ENCODE assay signal across 13 cellular contexts in the genomic region with DNA sequence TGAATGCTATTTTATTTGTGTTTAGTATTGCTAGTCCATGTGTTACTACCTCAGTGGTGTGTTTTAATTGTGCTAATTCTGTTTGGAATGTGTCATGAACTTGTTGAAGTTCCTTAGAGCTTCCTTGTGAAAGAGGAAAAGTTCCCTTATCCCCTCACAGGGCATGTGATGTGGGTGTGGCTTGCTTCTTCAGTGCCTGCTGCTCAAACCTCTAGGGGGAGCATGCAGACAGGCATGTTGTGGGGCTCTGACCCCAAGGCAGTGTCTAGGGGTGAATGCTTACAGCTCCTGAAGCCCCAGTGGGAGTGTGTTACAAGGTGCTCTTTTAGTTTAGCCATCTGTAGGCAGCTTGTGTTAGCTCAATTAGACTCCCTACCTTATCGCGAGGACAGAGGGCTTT.
DNase-seq lines count a peak whose midpoint lies in the region; ATAC-seq and TF ChIP-seq lines count a peak whose summit lies in the region.
"Had no signal": no experiment of that assay in that cellular context is flagged by ENCODE, and none has a peak within 500 bp of the region (broad histone marks: within the 10 kb centered on the region; RNA-seq: fewer than 3 reads in every experiment).

No MANE protein-coding gene starts in this region.

- H3K36me3 ChIP-seq in A673 (ENCODE audit: insufficient read depth, low read length, poor library complexity, severe bottlenecking), result no peaks in the 10 kb centered on the region
- H3K36me3 ChIP-seq in SJCRH30, result no peaks in the 10 kb centered on the region
- H3K36me3 ChIP-seq in neuronal stem cell (replicated peaks in 1 of 2; ENCODE audit: control insufficient read depth in 2 of 2, insufficient read depth in 2 of 2, low read length in 2 of 2), result no peaks in the 10 kb centered on the region

- intact Hi-C loops in A673 (cut with micrococcal nuclease; ENCODE audit: unreplicated experiment), result loop anchor here (10.0 kb wide), 1 partner anchor 84 kb away; no protein-coding TSS in a partner anchor

- no peak overlapping the region for H3K9ac ChIP-seq in neuronal stem cell (ENCODE audit: low read depth, low read length, poor library complexity)

- H3K14ac ChIP-seq in neuronal stem cell (ENCODE audit: low read length), result no peak overlapping the region

- no peak overlapping the region for H3K4ac ChIP-seq in neuronal stem cell (ENCODE audit: low read length)

- H3K4me2 ChIP-seq in neuronal stem cell (ENCODE audit: insufficient read depth, low read length, poor library complexity, severe bottlenecking), result no peak overlapping the region

- H2BK15ac ChIP-seq in neuronal stem cell (ENCODE audit: low read length), result no peak overlapping the region

- H3K4me3 ChIP-seq in A673 (ENCODE audit: low read depth, low read length, poor library complexity, severe bottlenecking) (no peak overlapping the region), SJCRH30 (no peak overlapping the region), fibroblast of pulmonary artery (replicated peaks; ENCODE audit: low read depth, low read length) (no peak overlapping the region), neuronal stem cell (ENCODE audit: low read length in 2 of 2) (no peak overlapping the region)

- TF ChIP-seq CTCF in A673 (conservative IDR thresholded peaks at IDR 0.05; ENCODE audit: low read depth, low read length) (peak; percentile 74), GM12874 (IDR thresholded peaks at IDR 0.05; ENCODE audit: insufficient read depth, low read depth, low read length) (peak; percentile 25; the same call in 1 of the 2 replicates), fibroblast of pulmonary artery (IDR thresholded peaks at IDR 0.05; ENCODE audit: low read length, missing control alignments) (peak; percentile 28)

- CTCF ChIA-PET in A673 (lab: Charles Lee), result no interaction called here

- no CpG with 5 or more reads among the region's 2 CpGs for WGBS in neuronal stem cell (ENCODE audit: extremely low coverage in 2 of 2, insufficient read length in 2 of 2, insufficient replicate concordance in 1 of 2), 2 donors

- no peak overlapping the region for H2AK5ac ChIP-seq in neuronal stem cell (ENCODE audit: low read depth, low read length)

- no peak overlapping the region for H3K23ac ChIP-seq in neuronal stem cell (ENCODE audit: low read depth, low read length, poor library complexity)

- H3K79me1 ChIP-seq in neuronal stem cell (ENCODE audit: low read depth, low read length), result no peaks in the 10 kb centered on the region

- BruUV-seq in A673 (replicated peaks; lab: Mats Ljungman, UMichigan), result no TSS peak

- POLR2A ChIA-PET in A673 (lab: Charles Lee; ENCODE audit: low non-redundant PET), result interaction anchor here (0.6 kb wide), 1 partner anchor 385 kb away, joined by 5 read pairs; no protein-coding TSS in a partner anchor

- no peak overlapping the region for H2BK5ac ChIP-seq in neuronal stem cell (ENCODE audit: low read length)

- H3K9me3 ChIP-seq in A673 (ENCODE audit: low read depth, low read length, poor library complexity, severe bottlenecking), result no peaks in the 10 kb centered on the region
- no peaks in the 10 kb centered on the region for H3K9me3 ChIP-seq in SJCRH30 (replicated peaks)
- H3K9me3 ChIP-seq in neuronal stem cell (replicated peaks in 1 of 2; ENCODE audit: control insufficient read depth in 2 of 2, insufficient read depth in 1 of 2, low read depth in 1 of 2, low read length in 2 of 2), result no peaks in the 10 kb centered on the region

- H3K18ac ChIP-seq in neuronal stem cell (ENCODE audit: low read length), result no peak overlapping the region

- peak; percentile 80 for DNase-seq in A673 (ENCODE audit: low spot score)
- peak; percentile 7 to 27 for DNase-seq in SJCRH30
- DNase-seq in fibroblast of pulmonary artery (ENCODE audit: low read depth), result peak; percentile 2
- no peak for DNase-seq in cerebellar cortex (ENCODE audit: low spot score)
- no peak for DNase-seq in neuronal stem cell (ENCODE audit: low spot score)
- DNase-seq in D341Med (ENCODE audit: low spot score), result no peak
- DNase-seq: central memory CD4-positive, alpha-beta T cell; kidney glomerular epithelial cell; NCI-H524 treated with DMSO at 0.1 percent for 48 hours; retina; stimulated activated naive B cell treated with anti-CD40 and anti-IgM and Interleukin-4, amounts not matched to agents 10 μg/mL and 1 μg/mL and 100 μg/mL, for 72 hours had no signal

- H3K27me3 ChIP-seq in A673 (replicated peaks; ENCODE audit: insufficient read depth, low read depth, low read length, poor library complexity), result no peaks in the 10 kb centered on the region
- H3K27me3 ChIP-seq in SJCRH30, result no peaks in the 10 kb centered on the region
- no peaks in the 10 kb centered on the region for H3K27me3 ChIP-seq in neuronal stem cell (ENCODE audit: control insufficient read depth in 3 of 3, insufficient read depth in 3 of 3, low read depth in 1 of 3, low read length in 3 of 3)

- no peak overlapping the region for H4K91ac ChIP-seq in neuronal stem cell (ENCODE audit: low read depth, low read length, poor library complexity)

- H2BK12ac ChIP-seq in neuronal stem cell (ENCODE audit: low read length), result no peak overlapping the region

- H3K4me1 ChIP-seq in A673 (ENCODE audit: insufficient read depth, low read length, poor library complexity, severe bottlenecking), result peaks cover 13% of the 10 kb centered on the region
- H3K4me1 ChIP-seq in SJCRH30, result no peaks in the 10 kb centered on the region
- H3K4me1 ChIP-seq in neuronal stem cell (ENCODE audit: control insufficient read depth in 2 of 2, insufficient read depth in 1 of 2, low read depth in 1 of 2, low read length in 2 of 2), result no peaks in the 10 kb centered on the region

- H3K27ac ChIP-seq in A673 (ENCODE audit: low read depth, low read length, poor library complexity, severe bottlenecking), result no peak overlapping the region
- H3K27ac ChIP-seq in SJCRH30, result no peak overlapping the region
- no peak overlapping the region for H3K27ac ChIP-seq in neuronal stem cell (replicated peaks; ENCODE audit: low read length)

- H4K8ac ChIP-seq in neuronal stem cell (ENCODE audit: low read depth, low read length), result no peak overlapping the region

- no peak overlapping the region for H2AFZ ChIP-seq in neuronal stem cell (ENCODE audit: low read length)

- no peak for ATAC-seq in GM21447 (IDR thresholded peaks at IDR 0.05; ENCODE audit: unreplicated experiment)

- no peak overlapping the region for H2BK120ac ChIP-seq in neuronal stem cell (ENCODE audit: low read depth, low read length)

Comparison
In these comparisons a context has a peak if more than half of its experiments do, and no peak if none do; other contexts are left out.
1. DNase-seq: peak in A673 (single experiment), SJCRH30 (2 of 2) and fibroblast of pulmonary artery (single experiment); none in cerebellar cortex (single experiment), neuronal stem cell (single experiment) and D341Med (single experiment).
2. Peak in every context shown above with its lines, with median percentiles within 50 percentile points of each other: CTCF ChIP-seq.